8 cellular contexts compared by ENCODE assay signal in genomic region chr22:42074153-42074750, GRCh38. TPM values are rescaled to one million over a fixed set of nuclear protein-coding genes. Genes with fewer than 3 reads are reported as not detected.
A peak's percentile ranks its signal among the peaks of the same experiment; 100 is the strongest.
DNase-seq lines count a peak whose midpoint lies in the region; ATAC-seq and TF ChIP-seq lines count a peak whose summit lies in the region.

TSS of gene PHETA2 (plus strand) at chr22:42074248. CDS start at chr22:42077294, 3,046 bp downstream.

- H3K36me3 Mint-ChIP-seq in WTC11, result no peaks in the 10 kb centered on the region
- peaks cover 58% of the 10 kb centered on the region for H3K36me3 Mint-ChIP-seq in dendritic cell treated with granulocyte-macrophage colony-stimulating factor and Interleukin-4, amounts not matched to agents 40 ng/mL and 50 ng/mL, for 4 days (ENCODE audit: low read depth)

- no peak for ATAC-seq in WTC11

- CTCF ChIA-PET in WTC11 (lab: Charles Lee), result no interaction called here

- no peak within 1 kb of the TSS for H3K27ac Mint-ChIP-seq in WTC11
- H3K27ac Mint-ChIP-seq in dendritic cell treated with granulocyte-macrophage colony-stimulating factor and Interleukin-4, amounts not matched to agents 40 ng/mL and 50 ng/mL, for 4 days, result peak within 1 kb of the TSS; percentile 96

- peaks cover 28% of the 10 kb centered on the region for H3K27me3 Mint-ChIP-seq in WTC11 (ENCODE audit: low read depth)
- no peaks in the 10 kb centered on the region for H3K27me3 Mint-ChIP-seq in dendritic cell treated with granulocyte-macrophage colony-stimulating factor and Interleukin-4, amounts not matched to agents 40 ng/mL and 50 ng/mL, for 4 days

- intact Hi-C loops in dendritic cell treated with granulocyte-macrophage colony-stimulating factor and Interleukin-4, amounts not matched to agents 40 ng/mL and 50 ng/mL, for 4 days (cut with micrococcal nuclease), result no loop called here

- DNase-seq in GM06990 (ENCODE audit: extremely low read depth, insufficient read length) (peak; percentile 69), WTC11 (ENCODE audit: low spot score) (peak; percentile 51), lung microvascular endothelial cell (ENCODE audit: low read depth in 2 of 2) (peak; percentile 55 to 65), NCI-H774 (lab: John Stamatoyannopoulos, UW) (no peak), GM19240 (ENCODE audit: insufficient read length, low spot score) (no peak), COR-L47 (lab: John Stamatoyannopoulos, UW) (no peak)
- DNase-seq in stimulated activated naive CD4-positive, alpha-beta T cell treated with Interleukin-2 at 50 U/mL for 16 hours (lab: John Stamatoyannopoulos, UW), result peak; percentile 36

- H3K27me3 ChIP-seq in GM06990 (replicated peaks; ENCODE audit: control insufficient read depth, insufficient read depth, low read length), result no peaks in the 10 kb centered on the region

- POLR2A ChIA-PET in WTC11 (lab: Charles Lee), result no interaction called here

- no peaks in the 10 kb centered on the region for H3K9me3 Mint-ChIP-seq in WTC11
- H3K9me3 Mint-ChIP-seq in dendritic cell treated with granulocyte-macrophage colony-stimulating factor and Interleukin-4, amounts not matched to agents 40 ng/mL and 50 ng/mL, for 4 days, result no peaks in the 10 kb centered on the region

- peak; percentile 59 for TF ChIP-seq CTCF in GM06990 (IDR thresholded peaks at IDR 0.05; ENCODE audit: insufficient read depth, low read length, poor library complexity, severe bottlenecking)
- peak; percentile 18; the same call in 1 of the 2 replicates for TF ChIP-seq CTCF in WTC11 (IDR thresholded peaks at IDR 0.05)

- H3K4me3 ChIP-seq in GM06990 (replicated peaks; ENCODE audit: low read depth, low read length), result peak within 1 kb of the TSS; percentile 51

- peaks cover 48% of the 10 kb centered on the region for H3K4me1 Mint-ChIP-seq in WTC11
- H3K4me1 Mint-ChIP-seq in dendritic cell treated with granulocyte-macrophage colony-stimulating factor and Interleukin-4, amounts not matched to agents 40 ng/mL and 50 ng/mL, for 4 days (ENCODE audit: low read depth), result peaks cover 67% of the 10 kb centered on the region

- no peaks in the 10 kb centered on the region for H3K36me3 ChIP-seq in GM06990 (ENCODE audit: control insufficient read depth, insufficient read depth, low read length)

- H3K4me3 Mint-ChIP-seq in WTC11, result peak within 1 kb of the TSS; percentile 63
- H3K4me3 Mint-ChIP-seq in dendritic cell treated with granulocyte-macrophage colony-stimulating factor and Interleukin-4, amounts not matched to agents 40 ng/mL and 50 ng/mL, for 4 days, result peak within 1 kb of the TSS; percentile 79

TF ChIP-seq in WTC11, 78 proteins besides CTCF, POLR2A, EP300 and RAD21:
- TF ChIP-seq NFE2L1 (CRISPR knock-in tag; IDR thresholded peaks at IDR 0.05), result 0 out of 2 replicates have a peak, but pooled peaks have one; percentile 42
- TF ChIP-seq ETV6 (CRISPR knock-in tag; IDR thresholded peaks at IDR 0.05), result 0 out of 2 replicates have a peak, but pooled peaks have one; percentile 18
- TF ChIP-seq ZNF121 (CRISPR knock-in tag; IDR thresholded peaks at IDR 0.05), result 0 out of 2 replicates have a peak, but pooled peaks have one; percentile 9
- TF ChIP-seq, protein P1, sequence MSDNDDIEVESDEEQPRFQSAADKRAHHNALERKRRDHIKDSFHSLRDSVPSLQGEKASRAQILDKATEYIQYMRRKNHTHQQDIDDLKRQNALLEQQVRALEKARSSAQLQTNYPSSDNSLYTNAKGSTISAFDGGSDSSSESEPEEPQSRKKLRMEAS (CRISPR knock-in tag; IDR thresholded peaks at IDR 0.05), result peak; percentile 76; the same call in 1 of the 2 replicates
- TF ChIP-seq, protein P2, sequence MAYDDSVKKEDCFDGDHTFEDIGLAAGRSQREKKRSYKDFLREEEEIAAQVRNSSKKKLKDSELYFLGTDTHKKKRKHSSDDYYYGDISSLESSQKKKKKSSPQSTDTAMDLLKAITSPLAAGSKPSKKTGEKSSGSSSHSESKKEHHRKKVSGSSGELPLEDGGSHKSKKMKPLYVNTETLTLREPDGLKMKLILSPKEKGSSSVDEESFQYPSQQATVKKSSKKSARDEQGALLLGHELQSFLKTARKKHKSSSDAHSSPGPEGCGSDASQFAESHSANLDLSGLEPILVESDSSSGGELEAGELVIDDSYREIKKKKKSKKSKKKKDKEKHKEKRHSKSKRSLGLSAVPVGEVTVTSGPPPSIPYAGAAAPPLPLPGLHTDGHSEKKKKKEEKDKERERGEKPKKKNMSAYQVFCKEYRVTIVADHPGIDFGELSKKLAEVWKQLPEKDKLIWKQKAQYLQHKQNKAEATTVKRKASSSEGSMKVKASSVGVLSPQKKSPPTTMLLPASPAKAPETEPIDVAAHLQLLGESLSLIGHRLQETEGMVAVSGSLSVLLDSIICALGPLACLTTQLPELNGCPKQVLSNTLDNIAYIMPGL (CRISPR knock-in tag; IDR thresholded peaks at IDR 0.05), result 0 out of 2 replicates have a peak, but pooled peaks have one; percentile 41
- no peak for TF ChIP-seq PRDM15 (CRISPR knock-in tag; IDR thresholded peaks at IDR 0.05)

RNA-seq across cellular contexts. Expression of gene PHETA2, which starts in this region (rescaled TPM):
- 5.7 to 7.1 TPM (median 6.3 TPM) in 3 replicates for total RNA-seq in WTC11 (2021)
- total RNA-seq in lung microvascular endothelial cell, result 17.0 and 22.8 TPM in 2 replicates

Comparison
In these comparisons a context has a peak if more than half of its experiments do, and no peak if none do; other contexts are left out.
1. DNase-seq: peak in GM06990 (single experiment), WTC11 (single experiment), lung microvascular endothelial cell (2 of 2) and stimulated activated naive CD4-positive, alpha-beta T cell treated with Interleukin-2 at 50 U/mL for 16 hours (single experiment); none in NCI-H774 (single experiment), GM19240 (single experiment) and COR-L47 (single experiment).